1 cellular context compared by ENCODE assay signal in the genomic region with DNA sequence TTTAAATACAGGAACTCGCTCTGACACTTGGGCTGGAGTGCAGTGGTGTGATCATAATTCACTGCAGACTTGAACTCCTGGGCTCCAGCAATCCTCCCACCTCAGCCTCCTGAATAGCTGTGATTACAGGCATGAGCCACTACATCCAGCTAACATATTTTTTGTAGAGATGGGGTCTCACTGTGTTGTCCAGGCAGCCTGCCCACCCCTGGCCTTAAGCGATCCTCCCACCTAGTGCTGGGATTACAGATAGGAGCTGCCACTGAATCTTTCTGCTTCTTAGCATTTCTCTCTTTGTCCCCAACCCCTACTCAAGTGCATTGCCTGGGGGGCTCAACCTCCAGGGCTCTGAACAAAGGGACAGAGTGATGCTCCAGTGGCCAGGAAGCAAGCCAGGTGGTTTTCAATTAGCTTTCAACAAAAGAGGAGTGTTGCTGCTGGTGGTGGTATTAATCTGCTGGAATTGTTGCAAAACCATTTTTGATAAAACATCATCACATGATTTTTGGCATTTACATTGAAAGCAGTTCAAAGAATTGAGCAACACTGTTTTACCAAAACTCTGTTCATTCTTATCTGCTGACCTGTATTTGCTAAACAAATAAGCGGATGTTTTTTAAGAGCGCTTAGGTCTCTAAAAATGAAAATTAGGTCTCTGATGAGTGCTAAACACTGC.
TF ChIP-seq lines count a peak whose summit lies in the region.

No MANE protein-coding gene starts in this region.

TF ChIP-seq in HepG2, 621 proteins besides CTCF, POLR2A, EP300 and RAD21 (continues in another document):
- TF ChIP-seq MTA3 (CRISPR knock-in tag; IDR thresholded peaks at IDR 0.05) (no peak), CREB1 (IDR thresholded peaks at IDR 0.05) (no peak), CREB1 (CRISPR knock-in tag; IDR thresholded peaks at IDR 0.05) (no peak), ZSCAN29 (CRISPR knock-in tag; conservative IDR thresholded peaks at IDR 0.05) (no peak), ZNF569 (CRISPR knock-in tag; IDR thresholded peaks at IDR 0.05; ENCODE audit: borderline replicate concordance) (no peak), HMG20A (CRISPR knock-in tag; IDR thresholded peaks at IDR 0.05; ENCODE audit: borderline replicate concordance) (peak; percentile 59; the same call in 1 of the 2 replicates), HNRNPUL1 (IDR thresholded peaks at IDR 0.05; ENCODE audit: low read depth, low read length) (no peak), TAF15 (IDR thresholded peaks at IDR 0.05; ENCODE audit: low read depth, low read length, poor library complexity, severe bottlenecking) (no peak), ZNF652 (CRISPR knock-in tag; IDR thresholded peaks at IDR 0.05; ENCODE audit: borderline replicate concordance, low read depth) (no peak), HMG20B (CRISPR knock-in tag; conservative IDR thresholded peaks at IDR 0.05) (peak; percentile 68; the same call in 1 of the 2 replicates), ZNF605 (CRISPR knock-in tag; IDR thresholded peaks at IDR 0.05) (peak; percentile 69), ISL2 (CRISPR knock-in tag; IDR thresholded peaks at IDR 0.05) (peak; percentile 90), TEAD3 (CRISPR knock-in tag; optimal IDR thresholded peaks at IDR 0.05; ENCODE audit: borderline replicate concordance) (peak; percentile 10), ZNF619 (CRISPR knock-in tag; IDR thresholded peaks at IDR 0.05) (no peak), HOXA9 (CRISPR knock-in tag; IDR thresholded peaks at IDR 0.05; ENCODE audit: borderline replicate concordance) (no peak), GATAD1 (CRISPR knock-in tag; IDR thresholded peaks at IDR 0.05) (0 out of 2 replicates have a peak, but pooled peaks have one; percentile 9), ZNF746 (CRISPR knock-in tag; IDR thresholded peaks at IDR 0.05) (no peak), CEBPB (IDR thresholded peaks at IDR 0.05; ENCODE audit: borderline replicate concordance, low read depth, low read length) (peak; percentile 90), MEIS1 (CRISPR knock-in tag; IDR thresholded peaks at IDR 0.05; ENCODE audit: borderline replicate concordance) (no peak), RFX5 (IDR thresholded peaks at IDR 0.05; ENCODE audit: low read depth, low read length) (no peak), TOE1 (CRISPR knock-in tag; IDR thresholded peaks at IDR 0.05) (no peak), ZNF557 (CRISPR knock-in tag; IDR thresholded peaks at IDR 0.05) (no peak), CBX5 (CRISPR knock-in tag; IDR thresholded peaks at IDR 0.05; ENCODE audit: borderline replicate concordance) (no peak), ZNF264 (CRISPR knock-in tag; IDR thresholded peaks at IDR 0.05) (0 out of 2 replicates have a peak, but pooled peaks have one; percentile 28), STAG1 (CRISPR knock-in tag; IDR thresholded peaks at IDR 0.05) (no peak; the same call in 1 of the 2 replicates), POLR2AphosphoS5 (IDR thresholded peaks at IDR 0.05; ENCODE audit: low read depth, low read length) (no peak), DR1 (CRISPR knock-in tag; IDR thresholded peaks at IDR 0.05) (no peak), KLF16 (CRISPR knock-in tag; IDR thresholded peaks at IDR 0.05) (0 out of 4 replicates have a peak, but pooled peaks of 1 of the 2 experiments have one; percentile 31), NFE2 (CRISPR knock-in tag; IDR thresholded peaks at IDR 0.05) (no peak), GTF2F1 (IDR thresholded peaks at IDR 0.05; ENCODE audit: low read length) (no peak), ZNF12 (CRISPR knock-in tag; IDR thresholded peaks at IDR 0.05) (peak; percentile 81), GFI1 (CRISPR knock-in tag; IDR thresholded peaks at IDR 0.05; ENCODE audit: borderline replicate concordance) (0 out of 2 replicates have a peak, but pooled peaks have one; percentile 17), SALL1 (CRISPR knock-in tag; IDR thresholded peaks at IDR 0.05) (peak; percentile 41), LCORL (IDR thresholded peaks at IDR 0.05) (no peak; the same call in 1 of the 2 replicates), LCORL (CRISPR knock-in tag; IDR thresholded peaks at IDR 0.05) (peak; percentile 85), CHCHD3 (CRISPR knock-in tag; IDR thresholded peaks at IDR 0.05) (no peak), THAP11 (CRISPR knock-in tag; IDR thresholded peaks at IDR 0.05) (peak; percentile 58; the same call in 1 of the 2 replicates)
- TF ChIP-seq, protein P1, sequence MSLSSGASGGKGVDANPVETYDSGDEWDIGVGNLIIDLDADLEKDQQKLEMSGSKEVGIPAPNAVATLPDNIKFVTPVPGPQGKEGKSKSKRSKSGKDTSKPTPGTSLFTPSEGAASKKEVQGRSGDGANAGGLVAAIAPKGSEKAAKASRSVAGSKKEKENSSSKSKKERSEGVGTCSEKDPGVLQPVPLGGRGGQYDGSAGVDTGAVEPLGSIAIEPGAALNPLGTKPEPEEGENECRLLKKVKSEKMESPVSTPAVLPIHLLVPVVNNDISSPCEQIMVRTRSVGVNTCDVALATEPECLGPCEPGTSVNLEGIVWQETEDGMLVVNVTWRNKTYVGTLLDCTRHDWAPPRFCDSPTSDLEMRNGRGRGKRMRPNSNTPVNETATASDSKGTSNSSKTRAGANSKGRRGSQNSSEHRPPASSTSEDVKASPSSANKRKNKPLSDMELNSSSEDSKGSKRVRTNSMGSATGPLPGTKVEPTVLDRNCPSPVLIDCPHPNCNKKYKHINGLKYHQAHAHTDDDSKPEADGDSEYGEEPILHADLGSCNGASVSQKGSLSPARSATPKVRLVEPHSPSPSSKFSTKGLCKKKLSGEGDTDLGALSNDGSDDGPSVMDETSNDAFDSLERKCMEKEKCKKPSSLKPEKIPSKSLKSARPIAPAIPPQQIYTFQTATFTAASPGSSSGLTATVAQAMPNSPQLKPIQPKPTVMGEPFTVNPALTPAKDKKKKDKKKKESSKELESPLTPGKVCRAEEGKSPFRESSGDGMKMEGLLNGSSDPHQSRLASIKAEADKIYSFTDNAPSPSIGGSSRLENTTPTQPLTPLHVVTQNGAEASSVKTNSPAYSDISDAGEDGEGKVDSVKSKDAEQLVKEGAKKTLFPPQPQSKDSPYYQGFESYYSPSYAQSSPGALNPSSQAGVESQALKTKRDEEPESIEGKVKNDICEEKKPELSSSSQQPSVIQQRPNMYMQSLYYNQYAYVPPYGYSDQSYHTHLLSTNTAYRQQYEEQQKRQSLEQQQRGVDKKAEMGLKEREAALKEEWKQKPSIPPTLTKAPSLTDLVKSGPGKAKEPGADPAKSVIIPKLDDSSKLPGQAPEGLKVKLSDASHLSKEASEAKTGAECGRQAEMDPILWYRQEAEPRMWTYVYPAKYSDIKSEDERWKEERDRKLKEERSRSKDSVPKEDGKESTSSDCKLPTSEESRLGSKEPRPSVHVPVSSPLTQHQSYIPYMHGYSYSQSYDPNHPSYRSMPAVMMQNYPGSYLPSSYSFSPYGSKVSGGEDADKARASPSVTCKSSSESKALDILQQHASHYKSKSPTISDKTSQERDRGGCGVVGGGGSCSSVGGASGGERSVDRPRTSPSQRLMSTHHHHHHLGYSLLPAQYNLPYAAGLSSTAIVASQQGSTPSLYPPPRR (CRISPR knock-in tag; IDR thresholded peaks at IDR 0.05; ENCODE audit: borderline replicate concordance): peak; percentile 44; the same call in 1 of the 2 replicates
- TF ChIP-seq, protein P2, sequence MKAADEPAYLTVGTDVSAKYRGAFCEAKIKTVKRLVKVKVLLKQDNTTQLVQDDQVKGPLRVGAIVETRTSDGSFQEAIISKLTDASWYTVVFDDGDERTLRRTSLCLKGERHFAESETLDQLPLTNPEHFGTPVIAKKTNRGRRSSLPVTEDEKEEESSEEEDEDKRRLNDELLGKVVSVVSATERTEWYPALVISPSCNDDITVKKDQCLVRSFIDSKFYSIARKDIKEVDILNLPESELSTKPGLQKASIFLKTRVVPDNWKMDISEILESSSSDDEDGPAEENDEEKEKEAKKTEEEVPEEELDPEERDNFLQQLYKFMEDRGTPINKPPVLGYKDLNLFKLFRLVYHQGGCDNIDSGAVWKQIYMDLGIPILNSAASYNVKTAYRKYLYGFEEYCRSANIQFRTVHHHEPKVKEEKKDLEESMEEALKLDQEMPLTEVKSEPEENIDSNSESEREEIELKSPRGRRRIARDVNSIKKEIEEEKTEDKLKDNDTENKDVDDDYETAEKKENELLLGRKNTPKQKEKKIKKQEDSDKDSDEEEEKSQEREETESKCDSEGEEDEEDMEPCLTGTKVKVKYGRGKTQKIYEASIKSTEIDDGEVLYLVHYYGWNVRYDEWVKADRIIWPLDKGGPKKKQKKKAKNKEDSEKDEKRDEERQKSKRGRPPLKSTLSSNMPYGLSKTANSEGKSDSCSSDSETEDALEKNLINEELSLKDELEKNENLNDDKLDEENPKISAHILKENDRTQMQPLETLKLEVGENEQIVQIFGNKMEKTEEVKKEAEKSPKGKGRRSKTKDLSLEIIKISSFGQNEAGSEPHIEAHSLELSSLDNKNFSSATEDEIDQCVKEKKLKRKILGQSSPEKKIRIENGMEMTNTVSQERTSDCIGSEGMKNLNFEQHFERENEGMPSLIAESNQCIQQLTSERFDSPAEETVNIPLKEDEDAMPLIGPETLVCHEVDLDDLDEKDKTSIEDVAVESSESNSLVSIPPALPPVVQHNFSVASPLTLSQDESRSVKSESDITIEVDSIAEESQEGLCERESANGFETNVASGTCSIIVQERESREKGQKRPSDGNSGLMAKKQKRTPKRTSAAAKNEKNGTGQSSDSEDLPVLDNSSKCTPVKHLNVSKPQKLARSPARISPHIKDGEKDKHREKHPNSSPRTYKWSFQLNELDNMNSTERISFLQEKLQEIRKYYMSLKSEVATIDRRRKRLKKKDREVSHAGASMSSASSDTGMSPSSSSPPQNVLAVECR (CRISPR knock-in tag; IDR thresholded peaks at IDR 0.05; ENCODE audit: borderline replicate concordance): no peak
- TF ChIP-seq, protein P3, sequence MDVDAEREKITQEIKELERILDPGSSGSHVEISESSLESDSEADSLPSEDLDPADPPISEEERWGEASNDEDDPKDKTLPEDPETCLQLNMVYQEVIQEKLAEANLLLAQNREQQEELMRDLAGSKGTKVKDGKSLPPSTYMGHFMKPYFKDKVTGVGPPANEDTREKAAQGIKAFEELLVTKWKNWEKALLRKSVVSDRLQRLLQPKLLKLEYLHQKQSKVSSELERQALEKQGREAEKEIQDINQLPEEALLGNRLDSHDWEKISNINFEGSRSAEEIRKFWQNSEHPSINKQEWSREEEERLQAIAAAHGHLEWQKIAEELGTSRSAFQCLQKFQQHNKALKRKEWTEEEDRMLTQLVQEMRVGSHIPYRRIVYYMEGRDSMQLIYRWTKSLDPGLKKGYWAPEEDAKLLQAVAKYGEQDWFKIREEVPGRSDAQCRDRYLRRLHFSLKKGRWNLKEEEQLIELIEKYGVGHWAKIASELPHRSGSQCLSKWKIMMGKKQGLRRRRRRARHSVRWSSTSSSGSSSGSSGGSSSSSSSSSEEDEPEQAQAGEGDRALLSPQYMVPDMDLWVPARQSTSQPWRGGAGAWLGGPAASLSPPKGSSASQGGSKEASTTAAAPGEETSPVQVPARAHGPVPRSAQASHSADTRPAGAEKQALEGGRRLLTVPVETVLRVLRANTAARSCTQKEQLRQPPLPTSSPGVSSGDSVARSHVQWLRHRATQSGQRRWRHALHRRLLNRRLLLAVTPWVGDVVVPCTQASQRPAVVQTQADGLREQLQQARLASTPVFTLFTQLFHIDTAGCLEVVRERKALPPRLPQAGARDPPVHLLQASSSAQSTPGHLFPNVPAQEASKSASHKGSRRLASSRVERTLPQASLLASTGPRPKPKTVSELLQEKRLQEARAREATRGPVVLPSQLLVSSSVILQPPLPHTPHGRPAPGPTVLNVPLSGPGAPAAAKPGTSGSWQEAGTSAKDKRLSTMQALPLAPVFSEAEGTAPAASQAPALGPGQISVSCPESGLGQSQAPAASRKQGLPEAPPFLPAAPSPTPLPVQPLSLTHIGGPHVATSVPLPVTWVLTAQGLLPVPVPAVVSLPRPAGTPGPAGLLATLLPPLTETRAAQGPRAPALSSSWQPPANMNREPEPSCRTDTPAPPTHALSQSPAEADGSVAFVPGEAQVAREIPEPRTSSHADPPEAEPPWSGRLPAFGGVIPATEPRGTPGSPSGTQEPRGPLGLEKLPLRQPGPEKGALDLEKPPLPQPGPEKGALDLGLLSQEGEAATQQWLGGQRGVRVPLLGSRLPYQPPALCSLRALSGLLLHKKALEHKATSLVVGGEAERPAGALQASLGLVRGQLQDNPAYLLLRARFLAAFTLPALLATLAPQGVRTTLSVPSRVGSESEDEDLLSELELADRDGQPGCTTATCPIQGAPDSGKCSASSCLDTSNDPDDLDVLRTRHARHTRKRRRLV (CRISPR knock-in tag; IDR thresholded peaks at IDR 0.05): no peak
- TF ChIP-seq, protein P4, sequence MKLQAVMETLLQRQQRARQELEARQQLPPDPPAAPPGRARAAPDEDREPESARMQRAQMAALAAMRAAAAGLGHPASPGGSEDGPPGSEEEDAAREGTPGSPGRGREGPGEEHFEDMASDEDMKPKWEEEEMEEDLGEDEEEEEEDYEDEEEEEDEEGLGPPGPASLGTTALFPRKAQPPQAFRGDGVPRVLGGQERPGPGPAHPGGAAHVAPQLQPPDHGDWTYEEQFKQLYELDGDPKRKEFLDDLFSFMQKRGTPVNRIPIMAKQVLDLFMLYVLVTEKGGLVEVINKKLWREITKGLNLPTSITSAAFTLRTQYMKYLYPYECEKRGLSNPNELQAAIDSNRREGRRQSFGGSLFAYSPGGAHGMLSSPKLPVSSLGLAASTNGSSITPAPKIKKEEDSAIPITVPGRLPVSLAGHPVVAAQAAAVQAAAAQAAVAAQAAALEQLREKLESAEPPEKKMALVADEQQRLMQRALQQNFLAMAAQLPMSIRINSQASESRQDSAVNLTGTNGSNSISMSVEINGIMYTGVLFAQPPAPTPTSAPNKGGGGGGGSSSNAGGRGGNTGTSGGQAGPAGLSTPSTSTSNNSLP (IDR thresholded peaks at IDR 0.05; ENCODE audit: low read depth, low read length): peak; percentile 83
- TF ChIP-seq, protein P5, sequence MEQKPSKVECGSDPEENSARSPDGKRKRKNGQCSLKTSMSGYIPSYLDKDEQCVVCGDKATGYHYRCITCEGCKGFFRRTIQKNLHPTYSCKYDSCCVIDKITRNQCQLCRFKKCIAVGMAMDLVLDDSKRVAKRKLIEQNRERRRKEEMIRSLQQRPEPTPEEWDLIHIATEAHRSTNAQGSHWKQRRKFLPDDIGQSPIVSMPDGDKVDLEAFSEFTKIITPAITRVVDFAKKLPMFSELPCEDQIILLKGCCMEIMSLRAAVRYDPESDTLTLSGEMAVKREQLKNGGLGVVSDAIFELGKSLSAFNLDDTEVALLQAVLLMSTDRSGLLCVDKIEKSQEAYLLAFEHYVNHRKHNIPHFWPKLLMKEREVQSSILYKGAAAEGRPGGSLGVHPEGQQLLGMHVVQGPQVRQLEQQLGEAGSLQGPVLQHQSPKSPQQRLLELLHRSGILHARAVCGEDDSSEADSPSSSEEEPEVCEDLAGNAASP (CRISPR knock-in tag; IDR thresholded peaks at IDR 0.05; ENCODE audit: borderline replicate concordance): peak; percentile 82
